Comparison of ENCODE assay signal across 22 cellular contexts in genomic region chr18:30582078-30582477, GRCh38.
"Had no signal": no experiment of that assay in that cellular context is flagged by ENCODE, and none has a peak within 500 bp of the region (broad histone marks: within the 10 kb centered on the region; RNA-seq: fewer than 3 reads in every experiment).

No MANE protein-coding gene starts in this region.

- H3K27me3 ChIP-seq: gastrocnemius medialis, right atrium auricular region, suprapubic skin, transverse colon, upper lobe of right lung, uterus had no signal

- ATAC-seq: gastrocnemius medialis; left ventricle myocardium superior; lower lobe of right lung; naive thymus-derived CD8-positive, alpha-beta T cell; sciatic nerve; stimulated activated naive CD8-positive, alpha-beta T cell treated with anti-CD3 and anti-CD28 coated beads, Interleukin-15, amount 100 ng/mL, for 72 hours; upper lobe of right lung had no signal

- H3K4me3 Mint-ChIP-seq: naive thymus-derived CD8-positive, alpha-beta T cell; nephron progenitor cell; stimulated activated naive CD8-positive, alpha-beta T cell treated with anti-CD3 and anti-CD28 coated beads, Interleukin-15, amount 100 ng/mL, for 72 hours had no signal

- H3K36me3 Mint-ChIP-seq: naive thymus-derived CD8-positive, alpha-beta T cell had no signal

- H3K4me1 Mint-ChIP-seq: naive thymus-derived CD8-positive, alpha-beta T cell; nephron progenitor cell; stimulated activated naive CD8-positive, alpha-beta T cell treated with anti-CD3 and anti-CD28 coated beads, Interleukin-15, amount 100 ng/mL, for 72 hours had no signal

- H3K4me1 ChIP-seq: gastrocnemius medialis, lower lobe of right lung, prostate gland, right atrium auricular region, suprapubic skin, transverse colon, upper lobe of right lung, uterus had no signal

- DNase-seq: effector CD4-positive, alpha-beta T cell; gastrocnemius medialis; head of caudate nucleus; left ventricle myocardium superior; lower lobe of right lung; naive thymus-derived CD8-positive, alpha-beta T cell; nephron progenitor cell; nucleus accumbens; stimulated activated CD4-positive, alpha-beta T cell treated with anti-CD3 and anti-CD28 coated beads, Interleukin-12 subunit alpha, Interleukin-12 subunit beta, amount 100 ng/mL, for 4 hours; stimulated activated CD4-positive, alpha-beta T cell treated with anti-CD3 and anti-CD28 coated beads, Interleukin-1b, Interleukin-23, amount 100 ng/mL, for 48 hours; stimulated activated CD4-positive, alpha-beta T cell treated with anti-CD3 and anti-CD28 coated beads, Interleukin-4, amount 100 ng/mL, for 1 hour; stimulated activated CD8-positive, alpha-beta memory T cell treated with anti-CD3 and anti-CD28 coated beads, Interleukin-4, amount 100 ng/mL, for 48 hours; stimulated activated naive CD4-positive, alpha-beta T cell; stimulated activated naive CD8-positive, alpha-beta T cell treated with anti-CD3 and anti-CD28 coated beads, Interleukin-15, amount 100 ng/mL, for 72 hours; transverse colon; upper lobe of right lung; uterus had no signal

- H3K27ac Mint-ChIP-seq: nephron progenitor cell; stimulated activated naive CD8-positive, alpha-beta T cell treated with anti-CD3 and anti-CD28 coated beads, Interleukin-15, amount 100 ng/mL, for 72 hours had no signal

- H3K4me3 ChIP-seq: gastrocnemius medialis, lower lobe of right lung, prostate gland, right atrium auricular region, smooth muscle cell, suprapubic skin, transverse colon, upper lobe of right lung, uterus had no signal

- H3K9me3 ChIP-seq: gastrocnemius medialis, lower lobe of right lung, prostate gland, right atrium auricular region, suprapubic skin, transverse colon, upper lobe of right lung, uterus had no signal

- H3K9me3 Mint-ChIP-seq: nephron progenitor cell had no signal

- H3K36me3 ChIP-seq: gastrocnemius medialis, lower lobe of right lung, prostate gland, right atrium auricular region, suprapubic skin, transverse colon, upper lobe of right lung, uterus had no signal

- H3K27me3 Mint-ChIP-seq: naive thymus-derived CD8-positive, alpha-beta T cell; stimulated activated naive CD8-positive, alpha-beta T cell treated with anti-CD3 and anti-CD28 coated beads, Interleukin-15, amount 100 ng/mL, for 72 hours had no signal

- H3K27ac ChIP-seq: gastrocnemius medialis, lower lobe of right lung, prostate gland, right atrium auricular region, suprapubic skin, transverse colon, upper lobe of right lung, uterus had no signal

- H3K4me2 ChIP-seq: smooth muscle cell had no signal
